Comparison of ENCODE assay signal across 8 cellular contexts in the genomic region with DNA sequence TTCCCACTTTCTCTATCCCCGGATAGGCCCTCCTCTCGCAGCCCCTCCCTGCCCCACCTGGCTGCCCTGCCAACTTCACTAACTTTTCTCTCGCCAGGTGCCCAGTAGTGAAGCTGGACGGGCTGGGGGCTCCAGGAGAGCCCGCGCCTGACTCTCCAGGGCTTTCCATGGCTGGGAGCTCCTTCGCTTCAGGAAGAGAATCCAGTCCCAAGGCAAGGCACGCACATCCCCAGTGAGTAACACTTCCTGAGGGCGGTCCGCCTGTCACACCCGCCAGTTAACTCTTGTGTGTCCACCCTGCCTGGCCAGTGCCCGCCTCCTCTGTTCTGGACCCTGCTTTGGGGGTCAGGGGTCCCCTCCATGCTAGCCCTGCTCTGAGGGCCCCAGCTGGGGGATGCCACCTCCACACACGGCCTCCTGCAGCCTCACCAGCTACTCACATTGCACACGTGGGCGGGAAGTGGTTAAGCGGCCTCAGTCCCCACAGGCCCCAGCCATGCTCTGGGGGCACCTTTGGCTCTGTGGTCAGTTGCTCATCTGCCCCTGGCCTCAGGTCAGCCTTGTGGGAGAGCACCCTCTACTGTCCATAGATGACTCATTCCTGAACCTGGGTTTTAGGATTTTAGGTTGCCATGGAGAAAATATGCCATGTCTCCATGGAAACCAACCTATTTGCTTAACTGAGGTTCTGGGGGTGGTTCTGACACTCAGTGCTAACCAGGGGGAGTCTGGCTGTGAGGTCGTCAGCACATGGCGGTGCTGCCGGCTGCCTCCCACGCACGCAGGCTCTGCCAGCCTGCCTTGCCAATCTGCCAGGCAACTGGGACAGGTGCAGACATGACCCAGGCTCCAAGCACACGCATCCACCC. TPM values are rescaled to one million over a fixed set of nuclear protein-coding genes. Genes with fewer than 3 reads are reported as not detected.
A peak's percentile ranks its signal among the peaks of the same experiment; 100 is the strongest.
DNase-seq lines count a peak whose midpoint lies in the region; ATAC-seq and TF ChIP-seq lines count a peak whose summit lies in the region.

A gene with protein sequence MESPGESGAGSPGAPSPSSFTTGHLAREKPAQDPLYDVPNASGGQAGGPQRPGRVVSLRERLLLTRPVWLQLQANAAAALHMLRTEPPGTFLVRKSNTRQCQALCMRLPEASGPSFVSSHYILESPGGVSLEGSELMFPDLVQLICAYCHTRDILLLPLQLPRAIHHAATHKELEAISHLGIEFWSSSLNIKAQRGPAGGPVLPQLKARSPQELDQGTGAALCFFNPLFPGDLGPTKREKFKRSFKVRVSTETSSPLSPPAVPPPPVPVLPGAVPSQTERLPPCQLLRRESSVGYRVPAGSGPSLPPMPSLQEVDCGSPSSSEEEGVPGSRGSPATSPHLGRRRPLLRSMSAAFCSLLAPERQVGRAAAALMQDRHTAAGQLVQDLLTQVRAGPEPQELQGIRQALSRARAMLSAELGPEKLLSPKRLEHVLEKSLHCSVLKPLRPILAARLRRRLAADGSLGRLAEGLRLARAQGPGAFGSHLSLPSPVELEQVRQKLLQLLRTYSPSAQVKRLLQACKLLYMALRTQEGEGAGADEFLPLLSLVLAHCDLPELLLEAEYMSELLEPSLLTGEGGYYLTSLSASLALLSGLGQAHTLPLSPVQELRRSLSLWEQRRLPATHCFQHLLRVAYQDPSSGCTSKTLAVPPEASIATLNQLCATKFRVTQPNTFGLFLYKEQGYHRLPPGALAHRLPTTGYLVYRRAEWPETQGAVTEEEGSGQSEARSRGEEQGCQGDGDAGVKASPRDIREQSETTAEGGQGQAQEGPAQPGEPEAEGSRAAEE (minus strand): TSS at position 201 of the 869 bp plus-strand sequence. CDS start 32 bp downstream, at position 169.

- H3K4me3 ChIP-seq in fibroblast of pulmonary artery (replicated peaks; ENCODE audit: low read depth, low read length), result peak within 1 kb of the TSS; percentile 79

- peak; percentile 38 for TF ChIP-seq CTCF in fibroblast of pulmonary artery (IDR thresholded peaks at IDR 0.05; ENCODE audit: low read length, missing control alignments)

- H3K36me3 Mint-ChIP-seq in activated T-cell treated with anti-CD3 and anti-CD28 coated beads, Interleukin-2, amount 50 U/mL, for 4 hours (ENCODE audit: insufficient read depth), result peaks cover 18% of the 10 kb centered on the region
- H3K36me3 Mint-ChIP-seq in naive B cell, result peaks cover 0 to 15% of the 10 kb centered on the region in 2 donors

- peak within 1 kb of the TSS in 2 of 6 donors; percentile 24 to 73 for H3K27ac Mint-ChIP-seq in naive B cell

- DNase-seq in stimulated activated CD4-positive, alpha-beta T cell treated with anti-CD3 and anti-CD28 coated beads, Interleukin-12 subunit alpha, Interleukin-12 subunit beta, amount 100 ng/mL, for 48 hours (ENCODE audit: low read depth in 2 of 3, low spot score in 1 of 3), result peak; percentile 50 to 57 (median 54)
- no peak for DNase-seq in stimulated activated CD4-positive, alpha-beta T cell treated with anti-CD3 and anti-CD28 coated beads, Interleukin-12 subunit alpha, Interleukin-12 subunit beta, amount 100 ng/mL, for 4 hours
- DNase-seq in NCI-H460 (ENCODE audit: extremely low read depth, low read depth) (peak; percentile 67), fibroblast of pulmonary artery (ENCODE audit: low read depth) (peak; percentile 96), naive B cell (no peak)
- DNase-seq in activated T-cell treated with anti-CD3 and anti-CD28 coated beads, Interleukin-2, amount 50 U/mL, for 4 hours, result no peak

- peak within 1 kb of the TSS; percentile 80 for H3K4me3 Mint-ChIP-seq in activated T-cell treated with anti-CD3 and anti-CD28 coated beads, Interleukin-2, amount 50 U/mL, for 4 hours
- peak within 1 kb of the TSS; percentile 29 to 85 (median 68) for H3K4me3 Mint-ChIP-seq in naive B cell

- H3K27me3 Mint-ChIP-seq in activated T-cell treated with anti-CD3 and anti-CD28 coated beads, Interleukin-2, amount 50 U/mL, for 4 hours (ENCODE audit: low read depth), result no peaks in the 10 kb centered on the region
- peaks cover 0 to 17% (median 8%) of the 10 kb centered on the region in 3 donors for H3K27me3 Mint-ChIP-seq in naive B cell

- peak within 1 kb of the TSS; percentile 79 for H3K27ac ChIP-seq in temporal lobe (ENCODE audit: low read depth, low read length)

- no peaks in the 10 kb centered on the region for H3K9me3 Mint-ChIP-seq in activated T-cell treated with anti-CD3 and anti-CD28 coated beads, Interleukin-2, amount 50 U/mL, for 4 hours
- H3K9me3 Mint-ChIP-seq in naive B cell, result no peaks in the 10 kb centered on the region

- peaks cover 20% of the 10 kb centered on the region for H3K4me1 Mint-ChIP-seq in activated T-cell treated with anti-CD3 and anti-CD28 coated beads, Interleukin-2, amount 50 U/mL, for 4 hours (ENCODE audit: low read depth)
- peaks cover 9 to 21% (median 20%) of the 10 kb centered on the region in 3 donors for H3K4me1 Mint-ChIP-seq in naive B cell

- ATAC-seq in HG02870 (IDR thresholded peaks at IDR 0.05; ENCODE audit: unreplicated experiment) (peak; percentile 60), naive B cell (ENCODE audit: low read depth in 2 of 2) (peak; percentile 40 to 61)
- ATAC-seq in activated T-cell treated with anti-CD3 and anti-CD28 coated beads, Interleukin-2, amount 50 U/mL, for 4 hours, result peak; percentile 80 to 85

RNA-seq across cellular contexts. Expression of the gene that starts here (rescaled TPM):
- total RNA-seq in NCI-H460 (2014; rRNA removed; shearing (Covaris generic)), result 18.7 and 23.9 TPM in 2 replicates
- 76.7 and 81.0 TPM in 2 replicates for polyA plus RNA-seq in NCI-H460 (2014; cell fraction: nucleus; rRNA removed)
- 1 to 10 TPM; 1.4 to 2.2 (median 1.7) TPM for total RNA-seq in activated T-cell treated with anti-CD3 and anti-CD28 coated beads, Interleukin-2, amount 50 U/mL, for 4 hours
- 1 to 10 TPM in 1 of 6 donors, under 1 TPM in 2, not detected in 3; 0.11 to 3.1 (median 0.51) TPM for polyA plus RNA-seq in naive B cell (ENCODE audit: low read depth in 6 of 6)
- total RNA-seq in temporal lobe, result 0.98 TPM

Comparison
In these comparisons a context has a peak if more than half of its experiments do, and no peak if none do; other contexts are left out.
1. DNase-seq: peak in stimulated activated CD4-positive, alpha-beta T cell treated with anti-CD3 and anti-CD28 coated beads, Interleukin-12 subunit alpha, Interleukin-12 subunit beta, amount 100 ng/mL, for 48 hours (3 of 3), NCI-H460 (single experiment) and fibroblast of pulmonary artery (single experiment); none in stimulated activated CD4-positive, alpha-beta T cell treated with anti-CD3 and anti-CD28 coated beads, Interleukin-12 subunit alpha, Interleukin-12 subunit beta, amount 100 ng/mL, for 4 hours (single experiment), activated T-cell treated with anti-CD3 and anti-CD28 coated beads, Interleukin-2, amount 50 U/mL, for 4 hours (single experiment) and naive B cell (single experiment).
2. Peak in every context shown above with its lines, with median percentiles within 50 percentile points of each other: ATAC-seq.